8 cellular contexts compared by ENCODE assay signal in genomic region chr2:38383731-38384130, GRCh38. TPM values are rescaled to one million over a fixed set of nuclear protein-coding genes. Genes with fewer than 3 reads are reported as not detected.
DNase-seq lines count a peak whose midpoint lies in the region; TF ChIP-seq lines count a peak whose summit lies in the region.
"Not testable (repeated sequence)": the region's sequence is repeated elsewhere in the genome, so short reads cannot be mapped to it uniquely, and the experiment has no call there.

No MANE protein-coding gene starts in this region.

- H3K4me3 Mint-ChIP-seq in chondrocyte (ENCODE audit: unreplicated experiment); mesothelial cell of epicardium: not testable (repeated sequence)

- H3K27me3 Mint-ChIP-seq in chondrocyte (ENCODE audit: low read depth); mesothelial cell of epicardium (ENCODE audit: low read depth): not testable (repeated sequence)

- H3K27me3 ChIP-seq in rectal smooth muscle tissue (ENCODE audit: control insufficient read depth, insufficient read depth, low read length); suprapubic skin: not testable (repeated sequence)

- H3K4me1 Mint-ChIP-seq in chondrocyte (ENCODE audit: low read depth) (peaks cover 37% of the 10 kb centered on the region), mesothelial cell of epicardium (peaks cover 47% of the 10 kb centered on the region)

- H3K4me1 ChIP-seq in HEK293 (ENCODE audit: control insufficient read depth, insufficient read depth, low read length); rectal smooth muscle tissue (ENCODE audit: control insufficient read depth, insufficient read depth, low read length); suprapubic skin: not testable (repeated sequence)

- H3K9ac ChIP-seq in SK-N-MC (ENCODE audit: insufficient read length); rectal smooth muscle tissue (ENCODE audit: low read length): not testable (repeated sequence)

- not testable (repeated sequence) for TF ChIP-seq EP300 in suprapubic skin (IDR thresholded peaks at IDR 0.05)

- H3K9me3 Mint-ChIP-seq in chondrocyte (ENCODE audit: low read depth); mesothelial cell of epicardium: not testable (repeated sequence)

- not testable (repeated sequence) for H3K36me3 Mint-ChIP-seq in chondrocyte (ENCODE audit: low read depth); mesothelial cell of epicardium

- not testable (repeated sequence) for H3K9me3 ChIP-seq in HEK293 (ENCODE audit: control insufficient read depth, insufficient read depth, low read depth, low read length); SK-N-MC (ENCODE audit: low read depth, low read length); suprapubic skin

- not testable (repeated sequence) for TF ChIP-seq CTCF in HEK293 (tag by site-specific recombination; IDR thresholded peaks at IDR 0.05); astrocyte of the cerebellum (IDR thresholded peaks at IDR 0.05; ENCODE audit: low read depth, low read length, missing control alignments); chondrocyte (IDR thresholded peaks at IDR 0.05); mesothelial cell of epicardium (IDR thresholded peaks at IDR 0.05; ENCODE audit: unreplicated experiment); suprapubic skin (IDR thresholded peaks at IDR 0.05)

- not testable (repeated sequence) for H3K27ac ChIP-seq in HEK293 (ENCODE audit: extremely low read depth, low read depth, low read length)
- H3K27ac ChIP-seq in SK-N-MC, result peak overlapping the region; percentile 56; the same call in 1 of the 2 replicates
- H3K27ac ChIP-seq in rectal smooth muscle tissue (ENCODE audit: low read depth, low read length), result peak overlapping the region; percentile 51
- H3K27ac ChIP-seq in suprapubic skin, result peak overlapping the region; percentile 10

- WGBS in suprapubic skin, result 84% methylated on average over 6 of the region's 6 CpGs

- H3K36me3 ChIP-seq in HEK293 (ENCODE audit: control insufficient read depth in 2 of 2, insufficient read depth in 1 of 2, low read length in 2 of 2); SK-N-MC (ENCODE audit: insufficient read depth, low read length); rectal smooth muscle tissue (ENCODE audit: control insufficient read depth, insufficient read depth, low read length); suprapubic skin: not testable (repeated sequence)

- CTCF ChIA-PET in HEK293 (lab: Yijun Ruan, JAX), result interaction anchor here (1.2 kb wide), 1 partner anchor 82 kb away, joined by 3 read pairs; no protein-coding TSS in a partner anchor

- H3K4me3 ChIP-seq in HEK293 (ENCODE audit: low read depth, low read length); SK-N-MC; astrocyte of the cerebellum (ENCODE audit: low read depth, low read length); rectal smooth muscle tissue (ENCODE audit: low read length); suprapubic skin: not testable (repeated sequence)

- in situ Hi-C loops in astrocyte of the cerebellum (cut with HindIII; ENCODE audit: low sequenced_read_pairs), result not testable (repeated sequence)

- POLR2A ChIA-PET in HEK293 (lab: Yijun Ruan, JAX), result not testable (repeated sequence)

- H3K27ac Mint-ChIP-seq in chondrocyte (ENCODE audit: unreplicated experiment), result peak overlapping the region; percentile 86
- H3K27ac Mint-ChIP-seq in mesothelial cell of epicardium, result peak overlapping the region; percentile 79

- not testable (repeated sequence) for DNase-seq in SK-N-MC (ENCODE audit: low read depth, low spot score); chondrocyte (ENCODE audit: low spot score); mesothelial cell of epicardium (ENCODE audit: low spot score in 2 of 2, unreplicated experiment in 2 of 2); suprapubic skin (ENCODE audit: low spot score in 2 of 2)
- peak; percentile 87 for DNase-seq in astrocyte of the cerebellum (ENCODE audit: low read depth)
- peak; percentile 40 for DNase-seq in foreskin melanocyte

- not testable (repeated sequence) for TF ChIP-seq POLR2A in suprapubic skin (IDR thresholded peaks at IDR 0.05)

TF ChIP-seq in HEK293, 187 proteins besides CTCF, POLR2A, EP300 and RAD21:
- TF ChIP-seq ZNF341 (tag by site-specific recombination; IDR thresholded peaks at IDR 0.05; ENCODE audit: low read depth) (0 out of 2 replicates have a peak, but pooled peaks have one; percentile 42), ZNF335 (tag by site-specific recombination; conservative IDR thresholded peaks at IDR 0.05) (peak; percentile 41)
TF ChIP-seq in HEK293: peak in this region for 2; not testable (repeated sequence) for 185.

RNA-seq across cellular contexts. Expression of gene ATL2, which starts 6.7 kb away (rescaled TPM):
- total RNA-seq in chondrocyte (30.5 to 50.2 TPM (median 34.1 TPM) in 3 replicates), mesothelial cell of epicardium (73.7 to 77.3 TPM (median 75.3 TPM) in 3 replicates), suprapubic skin (100 to 1,000 TPM; 144 to 230 (median 170) TPM)
